Comparison of ENCODE assay signal across 8 cellular contexts in genomic region chr18:26649193-26649543, GRCh38.
"Had no signal": no experiment of that assay in that cellular context is flagged by ENCODE, and none has a peak within 500 bp of the region (broad histone marks: within the 10 kb centered on the region; RNA-seq: fewer than 3 reads in every experiment).

No MANE protein-coding gene starts in this region.

- H3K27ac Mint-ChIP-seq: activated CD8-positive, alpha-beta T cell treated with anti-CD3 and anti-CD28 coated beads for 36 hours; activated naive CD8-positive, alpha-beta T cell treated with anti-CD3 and anti-CD28 coated beads, Interleukin-2, amount 50 U/mL, for 24 hours; naive thymus-derived CD8-positive, alpha-beta T cell had no signal

- H3K27me3 ChIP-seq: transverse colon had no signal

- H3K4me3 Mint-ChIP-seq: activated CD8-positive, alpha-beta T cell treated with anti-CD3 and anti-CD28 coated beads for 36 hours; activated naive CD8-positive, alpha-beta T cell treated with anti-CD3 and anti-CD28 coated beads, Interleukin-2, amount 50 U/mL, for 24 hours; naive thymus-derived CD8-positive, alpha-beta T cell had no signal

- H3K4me1 Mint-ChIP-seq: activated naive CD8-positive, alpha-beta T cell treated with anti-CD3 and anti-CD28 coated beads, Interleukin-2, amount 50 U/mL, for 24 hours had no signal

- H3K4me1 ChIP-seq: transverse colon had no signal

- H3K27ac ChIP-seq: cardiac muscle cell, heart left ventricle, transverse colon had no signal

- ATAC-seq: activated naive CD8-positive, alpha-beta T cell treated with anti-CD3 and anti-CD28 coated beads, Interleukin-2, amount 50 U/mL, for 24 hours; naive thymus-derived CD8-positive, alpha-beta T cell had no signal

- H3K4me3 ChIP-seq: cardiac muscle cell, heart left ventricle, mucosa of descending colon, smooth muscle cell, transverse colon had no signal

- H3K9me3 ChIP-seq: heart left ventricle, mucosa of descending colon, transverse colon had no signal

- H3K9me3 Mint-ChIP-seq: activated CD8-positive, alpha-beta T cell treated with anti-CD3 and anti-CD28 coated beads for 36 hours; activated naive CD8-positive, alpha-beta T cell treated with anti-CD3 and anti-CD28 coated beads, Interleukin-2, amount 50 U/mL, for 24 hours; naive thymus-derived CD8-positive, alpha-beta T cell had no signal

- H3K36me3 ChIP-seq: cardiac muscle cell, heart left ventricle, transverse colon had no signal

- H3K36me3 Mint-ChIP-seq: naive thymus-derived CD8-positive, alpha-beta T cell had no signal
